ENCODE assay signal across 18 cellular contexts in genomic region chr20:19071902-19072498, GRCh38.
DNase-seq lines count a peak whose midpoint lies in the region; ATAC-seq, FAIRE-seq and TF ChIP-seq lines count a peak whose summit lies in the region.
"Had no signal": no experiment of that assay in that cellular context is flagged by ENCODE, and none has a peak within 500 bp of the region (broad histone marks: within the 10 kb centered on the region; RNA-seq: fewer than 3 reads in every experiment).

No MANE protein-coding gene starts in this region.

- H4K20me1 ChIP-seq in BLaER1 treated with 17β-estradiol and CSF1 and Interleukin-3, amounts not matched to agents 10 nM and 100 nM: no peaks in the 10 kb centered on the region

- DNase-seq in GM12891 (ENCODE audit: insufficient read length, low spot score): no peak
- DNase-seq in NCI-H526 treated with DMSO at 0.1 percent for 48 hours (lab: John Stamatoyannopoulos, UW): peak; percentile 13
- DNase-seq in lung (ENCODE audit: low spot score): peak; percentile 4
- DNase-seq in pons (ENCODE audit: low spot score): no peak
- DNase-seq in NCI-H774 (lab: John Stamatoyannopoulos, UW): no peak
- DNase-seq in superior temporal gyrus (ENCODE audit: extremely low spot score): no peak
- DNase-seq: CD8-positive, alpha-beta T cell; COR-L47; DMS153; DMS79 treated with DMSO at 0.1 percent for 48 hours; GDM1; HCEC 1CT; HFFc6; IMR-90; KG1 had no signal

- no peak for TF ChIP-seq CTCF in lung (IDR thresholded peaks at IDR 0.05; ENCODE audit: control extremely low read depth, extremely low read depth)

- WGBS in lung, 2 donors: 75 to 78% methylated on average over 2 of the region's 2 CpGs

- H3K4me3 ChIP-seq in BLaER1 treated with 17β-estradiol and CSF1 and Interleukin-3, amounts not matched to agents 10 nM and 100 nM: no peak overlapping the region
- H3K4me3 ChIP-seq in lung: no peak overlapping the region

- H3K36me3 ChIP-seq in BLaER1 treated with 17β-estradiol and CSF1 and Interleukin-3, amounts not matched to agents 10 nM and 100 nM: no peaks in the 10 kb centered on the region
- H3K36me3 ChIP-seq in lung (ENCODE audit: control insufficient read depth in 2 of 2, insufficient read depth in 2 of 2, low read length in 2 of 2): no peaks in the 10 kb centered on the region

- no peak for TF ChIP-seq POLR2A in GM12891 (IDR thresholded peaks at IDR 0.05; ENCODE audit: low read depth, low read length)

- peak overlapping the region; percentile 1 to 74 (median 56); a peak in 19 of 22 replicates for H3K4me2 ChIP-seq in BLaER1 treated with 17β-estradiol and CSF1 and Interleukin-3, amounts not matched to agents 10 nM and 100 nM

- peaks cover 48 to 61% (median 53%) of the 10 kb centered on the region in 10 experiments for H3K4me1 ChIP-seq in BLaER1 treated with 17β-estradiol and CSF1 and Interleukin-3, amounts not matched to agents 10 nM and 100 nM
- no peaks in the 10 kb centered on the region for H3K4me1 ChIP-seq in lung (ENCODE audit: control insufficient read depth in 2 of 2, insufficient read depth in 2 of 2, low read length in 2 of 2)

- no peak for FAIRE-seq in GM12891 (lab: Jason Lieb, UNC)
- FAIRE-seq: A204.1, D721Med had no signal

- no peaks in the 10 kb centered on the region for H3K27me3 ChIP-seq in BLaER1 treated with 17β-estradiol and CSF1 and Interleukin-3, amounts not matched to agents 10 nM and 100 nM
- no peaks in the 10 kb centered on the region for H3K27me3 ChIP-seq in lung (ENCODE audit: control insufficient read depth, insufficient read depth)

- no peak for ATAC-seq in lung (ENCODE audit: insufficient read depth, low FRiP score)
- ATAC-seq: CD8-positive, alpha-beta T cell had no signal

- H3K9me3 ChIP-seq in BLaER1 treated with 17β-estradiol and CSF1 and Interleukin-3, amounts not matched to agents 10 nM and 100 nM (replicated peaks in 1 of 11): peaks cover 7 to 20% (median 12%) of the 10 kb centered on the region in 11 experiments
- H3K9me3 ChIP-seq in lung (ENCODE audit: control insufficient read depth in 2 of 2, insufficient read depth in 1 of 2, low read length in 1 of 2): peaks cover 0 to 11% of the 10 kb centered on the region in 2 donors

- H3K27ac ChIP-seq in BLaER1 treated with 17β-estradiol and CSF1 and Interleukin-3, amounts not matched to agents 10 nM and 100 nM: no peak overlapping the region
- H3K27ac ChIP-seq in lung (ENCODE audit: low read depth in 1 of 2, low read length in 1 of 2): no peak overlapping the region

- H3K9ac ChIP-seq in BLaER1 treated with 17β-estradiol and CSF1 and Interleukin-3, amounts not matched to agents 10 nM and 100 nM: no peak overlapping the region

TF ChIP-seq in GM12891, 5 proteins besides CTCF, POLR2A, EP300 and RAD21:
- no peak for TF ChIP-seq PAX5 (IDR thresholded peaks at IDR 0.05; ENCODE audit: insufficient read depth, low read length, severe bottlenecking)
- peak; percentile 9; the same call in 1 of the 2 replicates for TF ChIP-seq SPI1 (IDR thresholded peaks at IDR 0.05; ENCODE audit: low read depth, low read length)

Comparison
In these comparisons a context has a peak if more than half of its experiments do, and no peak if none do; other contexts are left out.
1. DNase-seq: peak in NCI-H526 treated with DMSO at 0.1 percent for 48 hours (single experiment) and lung (single experiment); none in GM12891 (single experiment), pons (single experiment), NCI-H774 (single experiment) and superior temporal gyrus (single experiment).